In the genomic region with DNA sequence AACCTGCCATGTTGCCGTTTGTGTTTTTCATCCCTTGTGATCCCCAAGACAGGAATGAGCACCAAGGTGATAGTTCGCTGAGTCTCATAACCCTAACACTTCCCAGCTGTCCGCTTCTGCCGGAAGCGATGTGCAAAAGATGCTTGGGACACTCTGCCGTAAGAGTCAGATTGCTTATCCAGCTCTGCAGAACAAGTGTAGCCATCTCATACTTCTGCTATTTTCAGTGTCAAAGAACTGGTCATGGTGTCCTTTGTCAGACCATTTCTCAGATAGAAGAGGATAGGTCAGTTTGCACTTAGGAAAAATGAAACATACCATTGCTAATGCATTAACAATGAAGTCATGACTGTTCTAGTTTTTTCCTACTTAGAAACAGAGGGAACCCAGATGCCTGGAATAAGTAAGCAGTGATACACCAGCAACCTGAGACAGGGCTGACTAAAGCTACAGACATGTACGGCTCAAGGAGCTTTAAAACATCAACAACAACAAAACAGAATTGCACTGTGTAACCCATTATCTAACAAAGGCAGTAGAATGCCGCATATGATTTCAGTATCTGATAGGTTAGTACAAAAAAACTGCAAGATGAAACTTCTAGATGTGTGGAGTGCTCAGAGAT, we compare ENCODE assay signal across 9 cellular contexts. TPM values are rescaled to one million over a fixed set of nuclear protein-coding genes. Genes with fewer than 3 reads are reported as not detected.
DNase-seq lines count a peak whose midpoint lies in the region; ATAC-seq and TF ChIP-seq lines count a peak whose summit lies in the region.
"Had no signal": no experiment of that assay in that cellular context is flagged by ENCODE, and none has a peak within 500 bp of the region (broad histone marks: within the 10 kb centered on the region; RNA-seq: fewer than 3 reads in every experiment).

No MANE protein-coding gene starts in this region.

- H3K4me1 ChIP-seq in cardiac muscle cell (ENCODE audit: low read depth) (peaks cover 73% of the 10 kb centered on the region), sigmoid colon (peaks cover 0 to 95% (median 92%) of the 10 kb centered on the region in 4 donors)

- intact Hi-C loops in sigmoid colon (cut with DNase I): no loop called here

- DNase-seq in WTC11 (ENCODE audit: low spot score) (no peak), cardiac muscle cell (ENCODE audit: low read depth in 1 of 2, low spot score in 1 of 2) (peak; percentile 39 to 80), sigmoid colon (no peak), NCI-H82 (lab: John Stamatoyannopoulos, UW) (no peak), HuH-7.5 (ENCODE audit: low spot score) (no peak)
- DNase-seq in activated naive CD4-positive, alpha-beta T cell treated with anti-CD3 and anti-CD28 coated beads, Interleukin-2, amount 10 ng/mL, durations not matched to agents 7 days and 5 days: no peak
- DNase-seq: naive B cell had no signal

- peaks cover 44% of the 10 kb centered on the region for H3K4me1 Mint-ChIP-seq in WTC11
- H3K4me1 Mint-ChIP-seq in activated naive CD4-positive, alpha-beta T cell treated with anti-CD3 and anti-CD28 coated beads, Interleukin-2, amount 10 ng/mL, durations not matched to agents 7 days and 5 days: no peaks in the 10 kb centered on the region

- WGBS in sigmoid colon, 2 donors: 74 to 84% methylated on average over 8 of the region's 8 CpGs

- no peak for TF ChIP-seq CTCF in WTC11 (IDR thresholded peaks at IDR 0.05)
- TF ChIP-seq CTCF in cardiac muscle cell (IDR thresholded peaks at IDR 0.05; ENCODE audit: low read depth, low read length): no peak
- TF ChIP-seq CTCF in sigmoid colon (IDR thresholded peaks at IDR 0.05): no peak

- H3K4me3 ChIP-seq in GM08714 (ENCODE audit: low read length) (peak overlapping the region; percentile 30; the same call in 1 of the 2 replicates), cardiac muscle cell (peak overlapping the region; percentile 26), sigmoid colon (peak overlapping the region; percentile 2 to 39 (median 22))

- peak overlapping the region; percentile 36; the same call in 1 of the 2 replicates for H3K27ac Mint-ChIP-seq in WTC11
- H3K27ac Mint-ChIP-seq in activated naive CD4-positive, alpha-beta T cell treated with anti-CD3 and anti-CD28 coated beads, Interleukin-2, amount 10 ng/mL, durations not matched to agents 7 days and 5 days: no peak overlapping the region
- H3K27ac Mint-ChIP-seq: naive B cell had no signal

- H3K27ac ChIP-seq in cardiac muscle cell (peak overlapping the region; percentile 98), sigmoid colon (peak overlapping the region; percentile 87 to 95 (median 89))

- H3K36me3 Mint-ChIP-seq in WTC11: peaks cover 6% of the 10 kb centered on the region
- H3K36me3 Mint-ChIP-seq in activated naive CD4-positive, alpha-beta T cell treated with anti-CD3 and anti-CD28 coated beads, Interleukin-2, amount 10 ng/mL, durations not matched to agents 7 days and 5 days: no peaks in the 10 kb centered on the region
- H3K36me3 Mint-ChIP-seq: naive B cell had no signal

- peaks cover 8% of the 10 kb centered on the region; the same call in 1 of the 2 replicates for H3K9me3 Mint-ChIP-seq in WTC11
- H3K9me3 Mint-ChIP-seq in activated naive CD4-positive, alpha-beta T cell treated with anti-CD3 and anti-CD28 coated beads, Interleukin-2, amount 10 ng/mL, durations not matched to agents 7 days and 5 days: no peaks in the 10 kb centered on the region

- TF ChIP-seq EP300 in sigmoid colon (IDR thresholded peaks at IDR 0.05): no peak

- H3K27me3 Mint-ChIP-seq in WTC11 (ENCODE audit: low read depth): no peaks in the 10 kb centered on the region
- peaks cover 25% of the 10 kb centered on the region for H3K27me3 Mint-ChIP-seq in activated naive CD4-positive, alpha-beta T cell treated with anti-CD3 and anti-CD28 coated beads, Interleukin-2, amount 10 ng/mL, durations not matched to agents 7 days and 5 days

- no peak for TF ChIP-seq POLR2A in sigmoid colon (IDR thresholded peaks at IDR 0.05)

- H3K9me3 ChIP-seq in cardiac muscle cell (ENCODE audit: low read depth) (no peaks in the 10 kb centered on the region), sigmoid colon (no peaks in the 10 kb centered on the region)

- H3K4me3 Mint-ChIP-seq in WTC11: no peak overlapping the region
- no peak overlapping the region for H3K4me3 Mint-ChIP-seq in activated naive CD4-positive, alpha-beta T cell treated with anti-CD3 and anti-CD28 coated beads, Interleukin-2, amount 10 ng/mL, durations not matched to agents 7 days and 5 days
- H3K4me3 Mint-ChIP-seq: naive B cell had no signal

- H3K36me3 ChIP-seq in cardiac muscle cell (peaks cover 5% of the 10 kb centered on the region), sigmoid colon (no peaks in the 10 kb centered on the region)

- POLR2A ChIA-PET in WTC11 (lab: Charles Lee): no interaction called here

- H3K27me3 ChIP-seq in cardiac muscle cell (no peaks in the 10 kb centered on the region), sigmoid colon (no peaks in the 10 kb centered on the region)

- CTCF ChIA-PET in WTC11 (lab: Charles Lee): no interaction called here
- CTCF ChIA-PET in activated naive CD4-positive, alpha-beta T cell treated with anti-CD3 and anti-CD28 coated beads, Interleukin-2, amount 10 ng/mL, durations not matched to agents 7 days and 5 days (lab: Charles Lee): interaction anchor here (1.0 kb wide), 1 partner anchor 149 kb away, joined by 3 read pairs; no protein-coding TSS in a partner anchor

- no peak for ATAC-seq in WTC11
- ATAC-seq in HG02678 (IDR thresholded peaks at IDR 0.05; ENCODE audit: unreplicated experiment): no peak

TF ChIP-seq in WTC11, 78 proteins besides CTCF, POLR2A, EP300 and RAD21:
- TF ChIP-seq ZNF263 (CRISPR knock-in tag; IDR thresholded peaks at IDR 0.05; ENCODE audit: low read depth) (no peak), TCF7 (CRISPR knock-in tag; IDR thresholded peaks at IDR 0.05; ENCODE audit: low read depth) (no peak), FOXP1 (CRISPR knock-in tag; IDR thresholded peaks at IDR 0.05; ENCODE audit: borderline replicate concordance) (no peak)
- TF ChIP-seq, protein P1, sequence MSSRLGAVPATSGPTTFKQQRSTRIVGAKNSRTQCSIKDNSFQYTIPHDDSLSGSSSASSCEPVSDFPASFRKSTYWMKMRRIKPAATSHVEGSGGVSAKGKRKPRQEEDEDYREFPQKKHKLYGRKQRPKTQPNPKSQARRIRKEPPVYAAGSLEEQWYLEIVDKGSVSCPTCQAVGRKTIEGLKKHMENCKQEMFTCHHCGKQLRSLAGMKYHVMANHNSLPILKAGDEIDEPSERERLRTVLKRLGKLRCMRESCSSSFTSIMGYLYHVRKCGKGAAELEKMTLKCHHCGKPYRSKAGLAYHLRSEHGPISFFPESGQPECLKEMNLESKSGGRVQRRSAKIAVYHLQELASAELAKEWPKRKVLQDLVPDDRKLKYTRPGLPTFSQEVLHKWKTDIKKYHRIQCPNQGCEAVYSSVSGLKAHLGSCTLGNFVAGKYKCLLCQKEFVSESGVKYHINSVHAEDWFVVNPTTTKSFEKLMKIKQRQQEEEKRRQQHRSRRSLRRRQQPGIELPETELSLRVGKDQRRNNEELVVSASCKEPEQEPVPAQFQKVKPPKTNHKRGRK (CRISPR knock-in tag; IDR thresholded peaks at IDR 0.05; ENCODE audit: borderline replicate concordance): no peak
- TF ChIP-seq, protein P2, sequence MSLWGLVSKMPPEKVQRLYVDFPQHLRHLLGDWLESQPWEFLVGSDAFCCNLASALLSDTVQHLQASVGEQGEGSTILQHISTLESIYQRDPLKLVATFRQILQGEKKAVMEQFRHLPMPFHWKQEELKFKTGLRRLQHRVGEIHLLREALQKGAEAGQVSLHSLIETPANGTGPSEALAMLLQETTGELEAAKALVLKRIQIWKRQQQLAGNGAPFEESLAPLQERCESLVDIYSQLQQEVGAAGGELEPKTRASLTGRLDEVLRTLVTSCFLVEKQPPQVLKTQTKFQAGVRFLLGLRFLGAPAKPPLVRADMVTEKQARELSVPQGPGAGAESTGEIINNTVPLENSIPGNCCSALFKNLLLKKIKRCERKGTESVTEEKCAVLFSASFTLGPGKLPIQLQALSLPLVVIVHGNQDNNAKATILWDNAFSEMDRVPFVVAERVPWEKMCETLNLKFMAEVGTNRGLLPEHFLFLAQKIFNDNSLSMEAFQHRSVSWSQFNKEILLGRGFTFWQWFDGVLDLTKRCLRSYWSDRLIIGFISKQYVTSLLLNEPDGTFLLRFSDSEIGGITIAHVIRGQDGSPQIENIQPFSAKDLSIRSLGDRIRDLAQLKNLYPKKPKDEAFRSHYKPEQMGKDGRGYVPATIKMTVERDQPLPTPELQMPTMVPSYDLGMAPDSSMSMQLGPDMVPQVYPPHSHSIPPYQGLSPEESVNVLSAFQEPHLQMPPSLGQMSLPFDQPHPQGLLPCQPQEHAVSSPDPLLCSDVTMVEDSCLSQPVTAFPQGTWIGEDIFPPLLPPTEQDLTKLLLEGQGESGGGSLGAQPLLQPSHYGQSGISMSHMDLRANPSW (CRISPR knock-in tag; conservative IDR thresholded peaks at IDR 0.05; ENCODE audit: low read depth): no peak
- TF ChIP-seq, protein P3, sequence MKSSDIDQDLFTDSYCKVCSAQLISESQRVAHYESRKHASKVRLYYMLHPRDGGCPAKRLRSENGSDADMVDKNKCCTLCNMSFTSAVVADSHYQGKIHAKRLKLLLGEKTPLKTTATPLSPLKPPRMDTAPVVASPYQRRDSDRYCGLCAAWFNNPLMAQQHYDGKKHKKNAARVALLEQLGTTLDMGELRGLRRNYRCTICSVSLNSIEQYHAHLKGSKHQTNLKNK (CRISPR knock-in tag; IDR thresholded peaks at IDR 0.05): no peak
TF ChIP-seq in WTC11: peak in this region for 0.

RNA-seq across cellular contexts. Expression of a gene that starts 15.0 kb away (rescaled TPM):
- 5.3 to 7.8 TPM (median 7.1 TPM) in 3 replicates for total RNA-seq in WTC11 (2021)
- total RNA-seq in cardiac muscle cell: 50.5 and 67.8 TPM in 2 replicates
- 52.5 and 58.0 TPM in 2 replicates for polyA plus RNA-seq in cardiac muscle cell
- 10 to 100 TPM; 19.9 to 44.1 (median 31.3) TPM for total RNA-seq in sigmoid colon
- 1 to 10 TPM in 2 of 3 donors, not detected in 1; 1.8 to 4.1 TPM for polyA plus RNA-seq in sigmoid colon

Comparison
In these comparisons a context has a peak if more than half of its experiments do, and no peak if none do; other contexts are left out.
1. DNase-seq: peak in cardiac muscle cell (2 of 2); none in WTC11 (single experiment), sigmoid colon (single experiment), activated naive CD4-positive, alpha-beta T cell treated with anti-CD3 and anti-CD28 coated beads, Interleukin-2, amount 10 ng/mL, durations not matched to agents 7 days and 5 days (single experiment), NCI-H82 (single experiment) and HuH-7.5 (single experiment).
2. Peak in every context shown above with its lines, with median percentiles within 50 percentile points of each other: H3K4me3 ChIP-seq.